In genomic region chr12:85280138-85280983, GRCh38 we compare ENCODE assay signal across 8 cellular contexts. TPM values are rescaled to one million over a fixed set of nuclear protein-coding genes. Genes with fewer than 3 reads are reported as not detected.
A peak's percentile ranks its signal among the peaks of the same experiment; 100 is the strongest.
DNase-seq lines count a peak whose midpoint lies in the region; ATAC-seq, FAIRE-seq and TF ChIP-seq lines count a peak whose summit lies in the region.

Gene ALX1, plus strand, starts transcription at chr12:85280220. Its CDS starts 42 bp downstream, at chr12:85280262.

- H3K9me3 ChIP-seq in A549 (no peaks in the 10 kb centered on the region), subcutaneous abdominal adipose tissue (ENCODE audit: control insufficient read depth in 5 of 5, low read length in 5 of 5) (peaks cover 0 to 13% (median 6%) of the 10 kb centered on the region in 5 donors)

- peaks cover 5% of the 10 kb centered on the region; the same call in 1 of the 3 replicates for H3K4me1 ChIP-seq in A549
- H3K4me1 ChIP-seq in subcutaneous abdominal adipose tissue (ENCODE audit: control insufficient read depth in 5 of 5, insufficient read depth in 5 of 5, low read length in 5 of 5) = peaks cover 0 to 26% (median 19%) of the 10 kb centered on the region in 5 donors

- peak; percentile 85 to 89 for ATAC-seq in A549
- peak; percentile 82 for ATAC-seq in GM18870 (IDR thresholded peaks at IDR 0.05; ENCODE audit: unreplicated experiment)
- ATAC-seq in GM21360 (IDR thresholded peaks at IDR 0.05; ENCODE audit: unreplicated experiment) = no peak

- no peak for TF ChIP-seq EP300 in A549 (IDR thresholded peaks at IDR 0.05)

- POLR2A ChIA-PET in A549 (lab: Yijun Ruan, JAX) = no interaction called here

- peak within 1 kb of the TSS; percentile 95 for H3K4me2 ChIP-seq in A549

- H3K27ac ChIP-seq in A549 = peak within 1 kb of the TSS; percentile 72 to 82
- H3K27ac ChIP-seq in subcutaneous abdominal adipose tissue (ENCODE audit: low read depth, low read length) = peak within 1 kb of the TSS; percentile 82

- H3K9ac ChIP-seq in subcutaneous abdominal adipose tissue (ENCODE audit: low read length in 5 of 5) = peak within 1 kb of the TSS; percentile 14 to 63 (median 39)

- WGBS in A549 (ENCODE audit: missing lambda C conversion rate) = 4% methylated on average over 40 of the region's 53 CpGs

- DNase-seq in A549 (ENCODE audit: low read depth in 1 of 2, low spot score in 1 of 2) = peak; percentile 25 to 77
- DNase-seq in NCI-H187 (lab: John Stamatoyannopoulos, UW) = peak; percentile 20 to 28
- DNase-seq in astrocyte of the spinal cord (ENCODE audit: low read depth, low spot score) = peak; percentile 44
- DNase-seq in islet precursor cell = peak; percentile 95
- DNase-seq in pons (ENCODE audit: low spot score) = no peak

- TF ChIP-seq CTCF in A549 (IDR thresholded peaks at IDR 0.05) (0 out of 3 replicates have a peak, but pooled peaks have one; percentile 7), astrocyte of the spinal cord (IDR thresholded peaks at IDR 0.05; ENCODE audit: low read depth, low read length) (no peak)

- CTCF ChIA-PET in A549 (lab: Yijun Ruan, JAX) = interaction anchor here (1.1 kb wide), 1 partner anchor 123 kb away, joined by 5 read pairs; no protein-coding TSS in a partner anchor

- TF ChIP-seq POLR2A in A549 (IDR thresholded peaks at IDR 0.05; ENCODE audit: low read length) = no peak

- H3K4me3 ChIP-seq in A549 (peak within 1 kb of the TSS; percentile 61), astrocyte of the spinal cord (ENCODE audit: low read depth, low read length) (peak within 1 kb of the TSS; percentile 38), subcutaneous abdominal adipose tissue (ENCODE audit: low read depth in 1 of 5, low read length in 5 of 5) (peak within 1 kb of the TSS; percentile 73 to 89 (median 75))

- in situ Hi-C loops in astrocyte of the spinal cord (cut with HindIII; ENCODE audit: low sequenced_read_pairs) = no loop called here

- no peak for FAIRE-seq in A549 (lab: Jason Lieb, UNC)

- no peaks in the 10 kb centered on the region for H3K36me3 ChIP-seq in subcutaneous abdominal adipose tissue (ENCODE audit: control insufficient read depth in 5 of 5, insufficient read depth in 5 of 5, low read length in 5 of 5)

- peak in 1 of 2 experiments; percentile 13; a peak in 2 of 5 replicates for TF ChIP-seq RAD21 in A549 (conservative IDR thresholded peaks at IDR 0.05 in 1 of 2, IDR thresholded peaks at IDR 0.05 in 1 of 2)

- peaks cover 14 to 56% (median 51%) of the 10 kb centered on the region in 5 donors for H3K27me3 ChIP-seq in subcutaneous abdominal adipose tissue (ENCODE audit: control insufficient read depth in 5 of 5, insufficient read depth in 4 of 5, low read length in 5 of 5)

TF ChIP-seq in A549, 52 proteins besides CTCF, POLR2A, EP300 and RAD21:
- no peak for TF ChIP-seq HOXB5 (CRISPR knock-in tag; IDR thresholded peaks at IDR 0.05)
- peak; percentile 91 for TF ChIP-seq MAX (IDR thresholded peaks at IDR 0.05)
- TF ChIP-seq GATA3 (IDR thresholded peaks at IDR 0.05; ENCODE audit: borderline replicate concordance) = no peak; the same call in 1 of the 2 replicates
- TF ChIP-seq USF2 (IDR thresholded peaks at IDR 0.05) = peak; percentile 73
- no peak for TF ChIP-seq HEYL (CRISPR knock-in tag; IDR thresholded peaks at IDR 0.05)
- TF ChIP-seq E2F6 (IDR thresholded peaks at IDR 0.05; ENCODE audit: borderline replicate concordance, low read depth) = peak; percentile 72
- TF ChIP-seq NPAS2 (CRISPR knock-in tag; IDR thresholded peaks at IDR 0.05; ENCODE audit: borderline replicate concordance) = no peak
- TF ChIP-seq ZNF302 (CRISPR knock-in tag; IDR thresholded peaks at IDR 0.05) = no peak
- peak; percentile 15; the same call in 1 of the 2 replicates for TF ChIP-seq PHF8 (IDR thresholded peaks at IDR 0.05; ENCODE audit: borderline replicate concordance, low read depth)
- TF ChIP-seq BHLHE40 (IDR thresholded peaks at IDR 0.05; ENCODE audit: low read depth, low read length) = peak; percentile 52; the same call in 1 of the 2 replicates
TF ChIP-seq in A549: peak in this region for 5.

RNA-seq across cellular contexts. Expression of gene ALX1, which starts in this region (rescaled TPM):
- polyA plus RNA-seq in A549 (2011; rRNA removed) (6.0 and 6.4 TPM in 2 replicates), A549 (2017; fragmentation: RNase III; extraction: RNeasy Plus Mini Kit Qiagen cat#74134 plus additional on column Dnase treatment) (4.4 to 7.1 TPM (median 5.9 TPM) in 3 replicates)
- polyA plus RNA-seq in A549 (2012; cell fraction: cytosol; rRNA removed) = 3.6 and 4.0 TPM in 2 replicates
- polyA plus RNA-seq in A549 (2012; cell fraction: nucleus; rRNA removed) = 2.2 TPM in 2 replicates
- 5.0 and 5.6 TPM in 2 replicates for polyA minus RNA-seq in A549 (2011; rRNA and poly(A)+ RNA removed)
